ENCODE assay signal across 21 cellular contexts in genomic region chr3:22734756-22735155, GRCh38.
A peak's percentile ranks its signal among the peaks of the same experiment; 100 is the strongest.
DNase-seq lines count a peak whose midpoint lies in the region; ATAC-seq and TF ChIP-seq lines count a peak whose summit lies in the region.
"Had no signal": no experiment of that assay in that cellular context is flagged by ENCODE, and none has a peak within 500 bp of the region (broad histone marks: within the 10 kb centered on the region; RNA-seq: fewer than 3 reads in every experiment).

No MANE protein-coding gene starts in this region.

- H3K4me3 ChIP-seq in HEK293 (ENCODE audit: low read depth, low read length) (no peak overlapping the region), mammary epithelial cell (replicated peaks in 1 of 3; ENCODE audit: insufficient read depth in 1 of 3, low read depth in 2 of 3, low read length in 3 of 3) (no peak overlapping the region)
- H3K4me3 ChIP-seq: A549, BLaER1, GM12878, GM23338, MG63, Peyer's patch had no signal

- TF ChIP-seq CTCF in HEK293 (tag by site-specific recombination; IDR thresholded peaks at IDR 0.05) (no peak), mammary epithelial cell (conservative IDR thresholded peaks at IDR 0.05 in 1 of 2, IDR thresholded peaks at IDR 0.05 in 1 of 2; ENCODE audit: extremely low read depth in 1 of 2, insufficient read depth in 1 of 2, low read depth in 1 of 2, low read length in 2 of 2) (no peak)

- in situ Hi-C loops in mammary epithelial cell (cut with MboI; ENCODE audit: low sequenced_read_pairs in 2 of 2): no loop called here

- CTCF ChIA-PET in HEK293 (lab: Yijun Ruan, JAX): interaction anchor here (0.6 kb wide), 1 partner anchor 226 kb away, joined by 4 read pairs; no protein-coding TSS in a partner anchor
- CTCF ChIA-PET in mammary epithelial cell (lab: Charles Lee; ENCODE audit: low non-redundant PET): no interaction called here

- no peaks in the 10 kb centered on the region for H3K27me3 ChIP-seq in mammary epithelial cell (ENCODE audit: insufficient read depth, low read length)
- H3K27me3 ChIP-seq: BLaER1, MG63, Peyer's patch had no signal

- no TSS peak for BruUV-seq in mammary epithelial cell (replicated peaks; lab: Mats Ljungman, UMichigan)

- H3K4me2 ChIP-seq in mammary epithelial cell (ENCODE audit: insufficient read depth, low read depth, low read length): no peak overlapping the region
- H3K4me2 ChIP-seq: A549, BLaER1, GM23338 had no signal

- dilution Hi-C loops in mammary epithelial cell (cut with HindIII; ENCODE audit: low sequenced_read_pairs): no loop called here

- H3K27ac ChIP-seq in HEK293 (ENCODE audit: extremely low read depth, low read depth, low read length) (no peak overlapping the region), mammary epithelial cell (ENCODE audit: insufficient read depth, low read depth, low read length) (no peak overlapping the region)
- H3K27ac ChIP-seq: A549, BLaER1, Peyer's patch had no signal

- no peaks in the 10 kb centered on the region for H3K79me2 ChIP-seq in mammary epithelial cell (ENCODE audit: insufficient read depth, low read length)

- no peaks in the 10 kb centered on the region for H3K4me1 ChIP-seq in HEK293 (ENCODE audit: control insufficient read depth, insufficient read depth, low read length)
- H3K4me1 ChIP-seq in mammary epithelial cell (ENCODE audit: insufficient read depth, low read length): peaks cover 5% of the 10 kb centered on the region
- H3K4me1 ChIP-seq: A549, BLaER1, Peyer's patch had no signal

- peak; percentile 57 for ATAC-seq in left colon
- ATAC-seq: A549, GM12878, GM23338, Right ventricle myocardium inferior had no signal

- no peaks in the 10 kb centered on the region for H3K9me3 ChIP-seq in HEK293 (ENCODE audit: control insufficient read depth, insufficient read depth, low read depth, low read length)
- H3K9me3 ChIP-seq in mammary epithelial cell (replicated peaks; ENCODE audit: insufficient read depth, low read length): no peaks in the 10 kb centered on the region
- H3K9me3 ChIP-seq: A549, BLaER1, MG63, Peyer's patch had no signal

- POLR2A ChIA-PET in HEK293 (lab: Yijun Ruan, JAX): no interaction called here

- H3K36me3 ChIP-seq in HEK293 (ENCODE audit: control insufficient read depth in 2 of 2, insufficient read depth in 1 of 2, low read length in 2 of 2): no peaks in the 10 kb centered on the region
- H3K36me3 ChIP-seq in mammary epithelial cell (ENCODE audit: insufficient read depth, low read length): no peaks in the 10 kb centered on the region
- H3K36me3 ChIP-seq: BLaER1, MG63, Peyer's patch had no signal

- DNase-seq in NOMO-1 (lab: John Stamatoyannopoulos, UW; ENCODE audit: unreplicated experiment in 2 of 2) (peak; percentile 64 to 70), mammary epithelial cell (peak; percentile 14), left colon (no peak), NCI-H1436 (lab: John Stamatoyannopoulos, UW) (no peak), DMS53 treated with DMSO at 0.1 percent for 48 hours (lab: John Stamatoyannopoulos, UW; ENCODE audit: unreplicated experiment) (no peak), NCI-H2107 (lab: John Stamatoyannopoulos, UW) (no peak), posterior vena cava (ENCODE audit: low spot score) (no peak)
- DNase-seq: CD4-positive, alpha-beta memory T cell; EL; HCEC 1CT; Karpas-422; MG63; NCI-H2029; Peyer's patch; SW 1271 had no signal

- no peak overlapping the region for H3K9ac ChIP-seq in mammary epithelial cell (ENCODE audit: insufficient read depth, low read length)
- H3K9ac ChIP-seq: BLaER1 had no signal

- H2AFZ ChIP-seq in mammary epithelial cell (ENCODE audit: low read depth, low read length): no peak overlapping the region
- H2AFZ ChIP-seq: GM23338 had no signal

- H4K20me1 ChIP-seq in mammary epithelial cell (ENCODE audit: insufficient read depth, low read length): no peaks in the 10 kb centered on the region
- H4K20me1 ChIP-seq: BLaER1 had no signal

- WGBS in mammary epithelial cell (ENCODE audit: low coverage, missing lambda C conversion rate): 73% methylated on average over 2 of the region's 2 CpGs

- intact Hi-C loops in mammary epithelial cell (cut with micrococcal nuclease) (loop anchor here (5.0 kb wide), 1 partner anchor 228 kb away; no protein-coding TSS in a partner anchor), left colon (cut with DNase I, micrococcal nuclease) (no loop called here), posterior vena cava (cut with DNase I) (no loop called here)

TF ChIP-seq in HEK293, 187 proteins besides CTCF, POLR2A, EP300 and RAD21:
- TF ChIP-seq SP2 (tag by site-specific recombination; IDR thresholded peaks at IDR 0.05): no peak
- peak; percentile 28; the same call in 1 of the 2 replicates for TF ChIP-seq PRDM6 (tag by site-specific recombination; IDR thresholded peaks at IDR 0.05)
- no peak for TF ChIP-seq ZNF555 (tag by site-specific recombination; conservative IDR thresholded peaks at IDR 0.05)
- no peak for TF ChIP-seq ZNF501 (tag by site-specific recombination; IDR thresholded peaks at IDR 0.05)
- TF ChIP-seq, protein P1, sequence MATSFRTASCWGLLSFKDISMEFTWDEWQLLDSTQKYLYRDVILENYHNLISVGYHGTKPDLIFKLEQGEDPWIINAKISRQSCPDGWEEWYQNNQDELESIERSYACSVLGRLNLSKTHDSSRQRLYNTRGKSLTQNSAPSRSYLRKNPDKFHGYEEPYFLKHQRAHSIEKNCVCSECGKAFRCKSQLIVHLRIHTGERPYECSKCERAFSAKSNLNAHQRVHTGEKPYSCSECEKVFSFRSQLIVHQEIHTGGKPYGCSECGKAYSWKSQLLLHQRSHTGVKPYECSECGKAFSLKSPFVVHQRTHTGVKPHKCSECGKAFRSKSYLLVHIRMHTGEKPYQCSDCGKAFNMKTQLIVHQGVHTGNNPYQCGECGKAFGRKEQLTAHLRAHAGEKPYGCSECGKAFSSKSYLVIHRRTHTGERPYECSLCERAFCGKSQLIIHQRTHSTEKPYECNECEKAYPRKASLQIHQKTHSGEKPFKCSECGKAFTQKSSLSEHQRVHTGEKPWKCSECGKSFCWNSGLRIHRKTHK (tag by site-specific recombination; IDR thresholded peaks at IDR 0.05): no peak
TF ChIP-seq in HEK293: peak in this region for 1.

Comparison
In these comparisons a context has a peak if more than half of its experiments do, and no peak if none do; other contexts are left out.
1. DNase-seq: peak in NOMO-1 (2 of 2) and mammary epithelial cell (single experiment); none in left colon (0 of 2), NCI-H1436 (single experiment), DMS53 treated with DMSO at 0.1 percent for 48 hours (single experiment), NCI-H2107 (single experiment) and posterior vena cava (single experiment).